In the genomic region with DNA sequence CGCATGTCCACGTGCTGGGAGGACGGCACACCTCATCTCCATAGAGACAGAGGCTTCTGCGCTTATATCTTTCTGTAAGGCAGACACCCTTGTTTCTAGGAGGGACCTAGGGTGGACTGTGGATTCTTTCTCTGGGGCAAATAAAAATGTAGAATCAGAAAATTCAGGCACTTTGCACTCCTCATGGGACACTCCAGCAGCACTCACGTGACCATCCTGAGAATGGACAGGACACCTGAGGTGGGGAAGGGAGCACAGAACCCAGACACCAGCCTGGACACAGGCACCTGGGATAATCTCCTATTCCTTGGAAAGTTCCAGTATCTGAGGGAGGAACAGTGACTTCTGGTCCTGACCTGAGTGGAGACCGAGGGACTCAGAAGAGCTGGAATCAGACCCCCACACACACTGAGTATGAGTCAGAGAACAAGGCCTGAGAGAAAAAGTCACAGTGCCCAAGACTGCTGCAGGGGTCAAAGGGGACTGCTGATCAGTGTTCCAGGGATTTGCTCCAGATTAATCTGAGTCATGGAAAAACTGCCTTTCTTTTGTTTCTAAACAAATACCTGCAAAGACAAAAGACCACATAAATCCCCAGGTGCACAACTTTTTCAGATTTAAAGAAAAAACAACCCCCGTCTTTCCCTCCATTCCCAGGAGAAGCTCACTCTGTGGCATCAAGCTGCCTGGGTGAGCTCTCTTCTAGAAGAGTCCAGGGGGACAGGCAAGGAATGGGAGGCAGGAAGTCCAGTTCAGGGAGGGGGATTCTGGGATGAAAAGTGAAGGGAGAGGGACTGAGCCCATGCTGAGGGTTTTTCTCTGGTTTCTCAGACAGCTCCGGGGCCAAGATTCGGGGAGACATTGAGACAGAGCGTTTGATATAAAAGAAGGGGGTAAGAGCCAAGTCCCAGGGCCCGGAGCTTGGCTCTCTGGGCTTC, we compare ENCODE assay signal across 8 cellular contexts. TPM values are rescaled to one million over a fixed set of nuclear protein-coding genes. Genes with fewer than 3 reads are reported as not detected.
A peak's percentile ranks its signal among the peaks of the same experiment; 100 is the strongest.
DNase-seq lines count a peak whose midpoint lies in the region; ATAC-seq, FAIRE-seq and TF ChIP-seq lines count a peak whose summit lies in the region.

No MANE protein-coding gene starts in this region.

- no peak overlapping the region for H3K27ac ChIP-seq in H1 (ENCODE audit: low read depth, low read length)
- peak overlapping the region; percentile 37 for H3K27ac ChIP-seq in neuronal stem cell (replicated peaks; ENCODE audit: low read length)

- DNase-seq in Caki2 (ENCODE audit: low read depth), result peak; percentile 14
- DNase-seq in LHCN-M2 (ENCODE audit: low read depth), result peak; percentile 8
- peak in 1 of 2 experiments; percentile 55 for DNase-seq in H1 (ENCODE audit: low read depth in 1 of 2, low spot score in 2 of 2)
- DNase-seq in neuronal stem cell (ENCODE audit: low spot score), result peak; percentile 18
- no peak for DNase-seq in SHP77 (lab: John Stamatoyannopoulos, UW)

- no peak overlapping the region for H2BK20ac ChIP-seq in H1 (ENCODE audit: low read length)

- no peak for TF ChIP-seq EP300 in H1 (IDR thresholded peaks at IDR 0.05; ENCODE audit: borderline replicate concordance in 1 of 2, low read depth in 2 of 2, low read length in 2 of 2)

- H3K79me1 ChIP-seq in H1 (ENCODE audit: low read depth, low read length) (no peaks in the 10 kb centered on the region), neuronal stem cell (ENCODE audit: low read depth, low read length) (no peaks in the 10 kb centered on the region)

- H3K79me2 ChIP-seq in H1 (ENCODE audit: control insufficient read depth in 1 of 2, insufficient read depth in 2 of 2, low read length in 2 of 2), result no peaks in the 10 kb centered on the region

- H3K18ac ChIP-seq in H1 (ENCODE audit: extremely low read depth, low read length) (peak overlapping the region; percentile 19), neuronal stem cell (ENCODE audit: low read length) (no peak overlapping the region)

- H3K4me3 ChIP-seq in H1 (ENCODE audit: extremely low read depth in 1 of 4, insufficient read depth in 2 of 4, low read depth in 3 of 4, low read length in 4 of 4), result peak overlapping the region in 2 of 4 experiments; percentile 11 to 61; a peak in 5 of 8 replicates
- H3K4me3 ChIP-seq in neuronal stem cell (ENCODE audit: low read length in 2 of 2), result no peak overlapping the region

- peaks cover 0 to 2% (median 0%) of the 10 kb centered on the region in 4 experiments; a peak in 1 of 7 replicates for H3K4me1 ChIP-seq in H1 (replicated peaks in 1 of 4; ENCODE audit: control insufficient read depth in 3 of 4, insufficient read depth in 4 of 4, low read length in 3 of 4)
- H3K4me1 ChIP-seq in neuronal stem cell (ENCODE audit: control insufficient read depth in 2 of 2, insufficient read depth in 1 of 2, low read depth in 1 of 2, low read length in 2 of 2), result peaks cover 6 to 18% of the 10 kb centered on the region in 2 donors

- ATAC-seq in HG03520 (IDR thresholded peaks at IDR 0.05; ENCODE audit: unreplicated experiment), result no peak
- ATAC-seq in HG03378 (IDR thresholded peaks at IDR 0.05; ENCODE audit: unreplicated experiment), result no peak
- no peak for ATAC-seq in HG03439 (IDR thresholded peaks at IDR 0.05; ENCODE audit: unreplicated experiment)

- TF ChIP-seq POLR2A in H1 (IDR thresholded peaks at IDR 0.05; ENCODE audit: control extremely low read depth in 1 of 2, low read depth in 2 of 2, low read length in 2 of 2), result no peak

- 0 out of 2 replicates have a peak overlapping the region, but pooled peaks have one; percentile 19 for H2AK5ac ChIP-seq in H1 (ENCODE audit: low read depth, low read length)
- H2AK5ac ChIP-seq in neuronal stem cell (ENCODE audit: low read depth, low read length), result no peak overlapping the region

- TF ChIP-seq RAD21 in H1 (IDR thresholded peaks at IDR 0.05 in 1 of 2, conservative IDR thresholded peaks at IDR 0.05 in 1 of 2; ENCODE audit: low read depth in 2 of 2, low read length in 2 of 2), result no peak

- H4K8ac ChIP-seq in H1 (ENCODE audit: extremely low read depth, insufficient read depth, low read length), result no peak overlapping the region
- H4K8ac ChIP-seq in neuronal stem cell (ENCODE audit: low read depth, low read length), result no peak overlapping the region

- H2BK5ac ChIP-seq in H1 (ENCODE audit: low read depth, low read length) (no peak overlapping the region), neuronal stem cell (ENCODE audit: low read length) (no peak overlapping the region)

- no peak overlapping the region for H4K5ac ChIP-seq in H1 (ENCODE audit: insufficient read length, low read depth, low read length)

- H2BK120ac ChIP-seq in H1 (replicated peaks; ENCODE audit: low read depth, low read length) (no peak overlapping the region), neuronal stem cell (ENCODE audit: low read depth, low read length) (no peak overlapping the region)

- H2AFZ ChIP-seq in H1 (ENCODE audit: low read length), result peak overlapping the region; percentile 98
- H2AFZ ChIP-seq in neuronal stem cell (ENCODE audit: low read length), result no peak overlapping the region

- TF ChIP-seq CTCF in H1 (IDR thresholded peaks at IDR 0.05; ENCODE audit: control extremely low read depth in 1 of 3, insufficient read depth in 1 of 3, low read depth in 1 of 3, low read length in 3 of 3), result no peak

- in situ Hi-C loops in Caki2 (cut with HindIII; ENCODE audit: low pct_unique_long_range_greater_than_20kb, low sequenced_read_pairs), result no loop called here

- no peak overlapping the region for H3K14ac ChIP-seq in H1 (ENCODE audit: insufficient read length)
- H3K14ac ChIP-seq in neuronal stem cell (ENCODE audit: low read length), result no peak overlapping the region

- H4K91ac ChIP-seq in H1 (replicated peaks; ENCODE audit: insufficient read length, low read length), result no peak overlapping the region
- no peak overlapping the region for H4K91ac ChIP-seq in neuronal stem cell (ENCODE audit: low read depth, low read length, poor library complexity)

- H3K4ac ChIP-seq in H1 (replicated peaks; ENCODE audit: insufficient read length, low read depth, low read length) (no peak overlapping the region), neuronal stem cell (ENCODE audit: low read length) (no peak overlapping the region)

- H3K9me3 ChIP-seq in H1 (ENCODE audit: insufficient read depth in 2 of 2, low read depth in 1 of 2, low read length in 1 of 2), result no peaks in the 10 kb centered on the region
- H3K9me3 ChIP-seq in neuronal stem cell (replicated peaks in 1 of 2; ENCODE audit: control insufficient read depth in 2 of 2, insufficient read depth in 1 of 2, low read depth in 1 of 2, low read length in 2 of 2), result no peaks in the 10 kb centered on the region

- peak overlapping the region; percentile 54; the same call in 1 of the 2 replicates for H2BK15ac ChIP-seq in H1 (ENCODE audit: low read length)
- H2BK15ac ChIP-seq in neuronal stem cell (ENCODE audit: low read length), result peak overlapping the region; percentile 50

- no peak for FAIRE-seq in H1 (lab: Jason Lieb, UNC)

- H4K20me1 ChIP-seq in H1 (replicated peaks in 1 of 2; ENCODE audit: control insufficient read depth in 1 of 2, insufficient read depth in 2 of 2, low read length in 2 of 2), result no peaks in the 10 kb centered on the region

- H3K56ac ChIP-seq in H1 (replicated peaks; ENCODE audit: insufficient read length, low read depth, low read length), result no peak overlapping the region

- H3K27me3 ChIP-seq in H1 (replicated peaks in 1 of 4; ENCODE audit: control insufficient read depth in 3 of 4, extremely low read depth in 1 of 4, insufficient read depth in 3 of 4, low read length in 3 of 4), result peaks cover 0 to 12% (median 0%) of the 10 kb centered on the region in 4 experiments; a peak in 3 of 7 replicates
- H3K27me3 ChIP-seq in neuronal stem cell (ENCODE audit: control insufficient read depth in 3 of 3, insufficient read depth in 3 of 3, low read depth in 1 of 3, low read length in 3 of 3), result peaks cover 0 to 54% (median 0%) of the 10 kb centered on the region in 3 experiments

- no peak overlapping the region for H3K23ac ChIP-seq in H1 (ENCODE audit: insufficient read length)
- H3K23ac ChIP-seq in neuronal stem cell (ENCODE audit: low read depth, low read length, poor library complexity), result no peak overlapping the region

- CTCF ChIA-PET in H1 (lab: Charles Lee; ENCODE audit: partially characterized antibody), result interaction anchor here (1.1 to 2.0 kb wide), 5 partner anchors 9 to 23 kb away, joined by 3 to 10 read pairs (median 4); no protein-coding TSS in a partner anchor

- H3K4me2 ChIP-seq in H1 (ENCODE audit: insufficient read depth in 1 of 2, low read depth in 2 of 2, low read length in 2 of 2), result peak overlapping the region; percentile 63 to 64
- H3K4me2 ChIP-seq in neuronal stem cell (ENCODE audit: insufficient read depth, low read length, poor library complexity, severe bottlenecking), result peak overlapping the region; percentile 35

- H2BK12ac ChIP-seq in H1 (ENCODE audit: low read depth, low read length) (no peak overlapping the region), neuronal stem cell (ENCODE audit: low read length) (no peak overlapping the region)

- H3K9ac ChIP-seq in H1 (replicated peaks in 1 of 4; ENCODE audit: extremely low read depth in 1 of 4, low read depth in 3 of 4, low read length in 3 of 4), result no peak overlapping the region
- H3K9ac ChIP-seq in neuronal stem cell (ENCODE audit: low read depth, low read length, poor library complexity), result no peak overlapping the region

- WGBS in H1 (ENCODE audit: extremely low coverage in 1 of 2, insufficient coverage in 1 of 2, insufficient read length in 1 of 2, insufficient replicate concordance in 2 of 2, low coverage in 1 of 2, low lambda C conversion rate in 2 of 2, missing lambda C conversion rate in 1 of 2), 2 experiments, result 59% methylated on average over 11 of the region's 11 CpGs; no CpG with 5 or more reads in 1 of the 2 experiments
- no CpG with 5 or more reads among the region's 11 CpGs for WGBS in neuronal stem cell (ENCODE audit: extremely low coverage in 2 of 2, insufficient read length in 2 of 2, insufficient replicate concordance in 1 of 2), 2 donors

- H3K36me3 ChIP-seq in H1 (ENCODE audit: control insufficient read depth in 2 of 4, insufficient read depth in 4 of 4, low read length in 3 of 4), result no peaks in the 10 kb centered on the region
- H3K36me3 ChIP-seq in neuronal stem cell (replicated peaks in 1 of 2; ENCODE audit: control insufficient read depth in 2 of 2, insufficient read depth in 2 of 2, low read length in 2 of 2), result no peaks in the 10 kb centered on the region

- no peaks in the 10 kb centered on the region for H3K23me2 ChIP-seq in H1 (ENCODE audit: low read depth, low read length)

- POLR2A ChIA-PET in H1 (lab: Charles Lee; ENCODE audit: partially characterized antibody), result interaction anchor here (0.6 to 2.1 kb wide), 14 partner anchors 9 to 217 kb away, joined by 3 to 11 read pairs (median 4); partner anchors contain the start of gene DDX39B

RNA-seq across cellular contexts. Expression of gene MICB, which starts 35.6 kb away (rescaled TPM):
- 11.5 and 18.2 TPM in 2 replicates for total RNA-seq in Caki2 (2014; rRNA removed; shearing (Covaris generic); ENCODE audit: low replicate concordance)
- total RNA-seq in LHCN-M2 (2014; rRNA removed), result 10.6 and 13.0 TPM in 2 replicates
- polyA plus RNA-seq in LHCN-M2 (2012), result 10.1 TPM
- total RNA-seq in H1 (2021; fragmentation: NEBNext Ultra II Directional; extraction: Animal tissue kit (Norgen Biotek cat#: 25700)), result 15.4 and 16.2 TPM in 2 replicates
- 19.7 and 25.3 TPM in 2 replicates for polyA plus RNA-seq in H1 (2011; rRNA removed)
- 20.3 TPM for polyA plus RNA-seq in H1 (2011; cell fraction: cytosol; rRNA removed)
- polyA plus RNA-seq in H1 (2011; cell fraction: nucleus; rRNA removed), result 25.2 TPM
- 16.5 to 17.6 TPM (median 17.0 TPM) in 4 replicates for polyA plus RNA-seq in H1 (2012, experiment 1 of 2)
- polyA plus RNA-seq in H1 (2012, experiment 2 of 2), result 19.7 TPM
- polyA plus RNA-seq in H1 (2013, experiment 1 of 2), result 24.5 TPM
- polyA plus RNA-seq in H1 (2013, experiment 2 of 2), result 26.7 TPM
- 32.5 and 36.6 TPM in 2 replicates for polyA minus RNA-seq in H1 (2011; rRNA and poly(A)+ RNA removed)
- 16.9 TPM for polyA minus RNA-seq in H1 (2011; cell fraction: cytosol; rRNA and poly(A)+ RNA removed)
- polyA minus RNA-seq in H1 (2011; cell fraction: nucleus; rRNA and poly(A)+ RNA removed), result 16.0 TPM
- polyA plus RNA-seq in neuronal stem cell (2013, experiment 1 of 2), result 9.5 TPM
- 9.4 TPM for polyA plus RNA-seq in neuronal stem cell (2013, experiment 2 of 2)

RNA-seq across cellular contexts. Expression of gene MICA, which starts 58.9 kb away (rescaled TPM):
- 28.9 and 34.3 TPM in 2 replicates for total RNA-seq in Caki2 (2014; rRNA removed; shearing (Covaris generic); ENCODE audit: low replicate concordance)
- 23.5 and 27.8 TPM in 2 replicates for total RNA-seq in LHCN-M2 (2014; rRNA removed)
- 35.8 TPM for polyA plus RNA-seq in LHCN-M2 (2012)
- total RNA-seq in H1 (2021; fragmentation: NEBNext Ultra II Directional; extraction: Animal tissue kit (Norgen Biotek cat#: 25700)), result 11.3 and 12.5 TPM in 2 replicates
- 16.3 and 17.0 TPM in 2 replicates for polyA plus RNA-seq in H1 (2011; rRNA removed)
- 17.9 TPM for polyA plus RNA-seq in H1 (2011; cell fraction: cytosol; rRNA removed)
- 32.5 TPM for polyA plus RNA-seq in H1 (2011; cell fraction: nucleus; rRNA removed)
- polyA plus RNA-seq in H1 (2012, experiment 1 of 2), result 15.7 to 19.2 TPM (median 17.3 TPM) in 4 replicates
- 15.6 TPM for polyA plus RNA-seq in H1 (2012, experiment 2 of 2)
- polyA plus RNA-seq in H1 (2013, experiment 1 of 2), result 20.9 TPM
- 23.1 TPM for polyA plus RNA-seq in H1 (2013, experiment 2 of 2)
- 19.7 and 23.1 TPM in 2 replicates for polyA minus RNA-seq in H1 (2011; rRNA and poly(A)+ RNA removed)
- polyA minus RNA-seq in H1 (2011; cell fraction: cytosol; rRNA and poly(A)+ RNA removed), result 12.0 TPM
- 18.4 TPM for polyA minus RNA-seq in H1 (2011; cell fraction: nucleus; rRNA and poly(A)+ RNA removed)
- polyA plus RNA-seq in neuronal stem cell (2013, experiment 1 of 2), result 16.9 TPM
- 17.1 TPM for polyA plus RNA-seq in neuronal stem cell (2013, experiment 2 of 2)

Comparison
In these comparisons a context has a peak if more than half of its experiments do, and no peak if none do; other contexts are left out.
1. DNase-seq: peak in Caki2 (single experiment), LHCN-M2 (single experiment) and neuronal stem cell (single experiment); none in SHP77 (0 of 2).